1 cellular context compared by ENCODE assay signal in the genomic region with DNA sequence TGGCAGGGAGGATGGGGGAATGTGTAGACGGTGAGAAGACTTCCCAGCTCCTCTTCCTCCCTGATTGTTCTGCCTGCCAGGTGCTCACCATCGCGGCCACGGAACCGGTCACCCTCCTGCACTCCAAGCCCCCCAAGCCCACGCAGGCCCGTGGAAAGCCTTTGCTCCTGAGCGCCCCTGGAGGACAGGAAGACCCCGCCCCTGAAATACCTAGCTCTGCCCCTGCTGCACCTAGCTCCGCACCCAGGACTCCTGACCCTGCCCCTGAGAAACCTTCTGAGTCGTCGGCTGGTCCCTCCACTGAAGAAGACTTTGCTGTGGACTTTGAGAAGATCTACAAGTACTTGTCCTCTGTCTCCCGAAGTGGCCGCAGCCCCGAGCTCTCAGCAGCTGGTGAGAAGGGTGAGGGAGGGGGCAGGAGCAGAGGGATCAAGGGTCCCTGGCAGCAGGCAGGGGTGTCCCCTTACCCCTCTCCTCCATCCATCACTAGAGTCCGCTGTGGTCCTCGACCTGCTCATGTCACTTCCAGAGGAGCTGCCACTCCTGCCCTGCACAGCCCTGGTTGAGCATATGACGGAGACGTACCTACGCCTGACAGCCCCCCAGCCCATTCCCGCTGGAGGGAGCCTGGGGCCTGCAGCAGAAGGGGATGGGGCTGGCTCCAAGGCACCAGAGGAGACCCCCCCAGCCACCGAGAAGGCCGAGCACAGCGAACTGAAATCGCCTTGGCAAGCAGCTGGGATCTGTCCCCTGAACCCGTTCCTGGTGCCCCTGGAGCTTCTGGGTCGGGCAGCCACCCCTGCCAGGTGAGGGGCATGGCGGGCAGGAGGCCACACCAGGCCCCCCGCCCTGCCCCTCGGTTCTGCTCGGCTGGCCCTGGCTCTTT.
TF ChIP-seq lines count a peak whose summit lies in the region.

No MANE protein-coding gene starts in this region.

TF ChIP-seq in H1, 55 proteins besides CTCF, POLR2A, EP300 and RAD21:
- TF ChIP-seq TEAD4 (IDR thresholded peaks at IDR 0.05; ENCODE audit: low read depth, low read length), result no peak
- TF ChIP-seq ZNF274 (IDR thresholded peaks at IDR 0.05; ENCODE audit: borderline replicate concordance, extremely low read depth, low read length), result no peak
- no peak for TF ChIP-seq BRCA1 (IDR thresholded peaks at IDR 0.05; ENCODE audit: low read depth, low read length)
- no peak for TF ChIP-seq HDAC2 (IDR thresholded peaks at IDR 0.05; ENCODE audit: borderline replicate concordance in 1 of 2, low read depth in 2 of 2, low read length in 2 of 2)
- no peak for TF ChIP-seq POU5F1 (IDR thresholded peaks at IDR 0.05; ENCODE audit: low read depth, low read length)
- no peak for TF ChIP-seq JUND (IDR thresholded peaks at IDR 0.05; ENCODE audit: low read length)
- TF ChIP-seq SP4 (IDR thresholded peaks at IDR 0.05; ENCODE audit: low read length), result no peak
- no peak for TF ChIP-seq FOSL1 (IDR thresholded peaks at IDR 0.05; ENCODE audit: insufficient read depth, low read depth, low read length)
